30 cellular contexts compared by ENCODE assay signal in genomic region chrX:103846395-103846794, GRCh38.
"Had no signal": no experiment of that assay in that cellular context is flagged by ENCODE, and none has a peak within 500 bp of the region (broad histone marks: within the 10 kb centered on the region; RNA-seq: fewer than 3 reads in every experiment).

No MANE protein-coding gene starts in this region.

- FAIRE-seq: frontal cortex, islet of Langerhans had no signal

- H3K27me3 ChIP-seq: body of pancreas, esophagus muscularis mucosa, suprapubic skin, tibial artery, upper lobe of right lung had no signal

- H3K4me1 ChIP-seq: adrenal gland, body of pancreas, parathyroid adenoma, suprapubic skin, upper lobe of right lung had no signal

- H3K36me3 Mint-ChIP-seq: activated naive CD8-positive, alpha-beta T cell treated with anti-CD3 and anti-CD28 coated beads for 36 hours; mesothelial cell of epicardium; naive B cell; stimulated activated naive B cell treated with anti-CD40 and anti-IgM and Interleukin-4, amounts not matched to agents 10 μg/mL and 1 μg/mL and 100 μg/mL, for 72 hours had no signal

- H3K9me3 ChIP-seq: adrenal gland, body of pancreas, esophagus muscularis mucosa, suprapubic skin, tibial artery, upper lobe of right lung had no signal

- H3K27me3 Mint-ChIP-seq: naive B cell had no signal

- H3K36me3 ChIP-seq: adrenal gland, esophagus muscularis mucosa, suprapubic skin, tibial artery, upper lobe of right lung, WERI-Rb-1 had no signal

- H2AFZ ChIP-seq: parathyroid adenoma had no signal

- H3K79me2 ChIP-seq: parathyroid adenoma had no signal

- H3K4me3 Mint-ChIP-seq: activated naive CD4-positive, alpha-beta T cell treated with anti-CD3 and anti-CD28 coated beads for 36 hours; activated naive CD8-positive, alpha-beta T cell treated with anti-CD3 and anti-CD28 coated beads for 36 hours; activated T-helper 1 cell treated with anti-CD3 and anti-CD28 coated beads, Interleukin-12 subunit alpha, Interleukin-12 subunit beta, Interleukin-2, Interleukin-4 antibody, amounts not matched to agents 30 ng/mL and 10 ng/mL and 1 ng/mL, durations not matched to agents 14 hours and 24 hours and 36 hours; mesothelial cell of epicardium; naive B cell; stimulated activated naive B cell treated with anti-CD40 and anti-IgM and Interleukin-4, amounts not matched to agents 10 μg/mL and 1 μg/mL and 100 μg/mL, for 72 hours; T-helper 1 cell treated with Interleukin-12 subunit alpha and Interleukin-12 subunit beta and Interleukin-4 antibody, amounts not matched to agents 30 μg/mL and 1 μg/mL, for 36 hours had no signal

- H3K9me3 Mint-ChIP-seq: activated naive CD4-positive, alpha-beta T cell treated with anti-CD3 and anti-CD28 coated beads for 36 hours; activated naive CD8-positive, alpha-beta T cell treated with anti-CD3 and anti-CD28 coated beads for 36 hours; activated T-helper 1 cell treated with anti-CD3 and anti-CD28 coated beads, Interleukin-12 subunit alpha, Interleukin-12 subunit beta, Interleukin-2, Interleukin-4 antibody, amounts not matched to agents 30 ng/mL and 10 ng/mL and 1 ng/mL, durations not matched to agents 14 hours and 24 hours and 36 hours; naive B cell; stimulated activated naive B cell treated with anti-CD40 and anti-IgM and Interleukin-4, amounts not matched to agents 10 μg/mL and 1 μg/mL and 100 μg/mL, for 72 hours; T-helper 1 cell treated with Interleukin-12 subunit alpha and Interleukin-12 subunit beta and Interleukin-4 antibody, amounts not matched to agents 30 μg/mL and 1 μg/mL, for 36 hours had no signal

- DNase-seq: activated CD4-positive, alpha-beta T cell treated with anti-CD3 and anti-CD28 coated beads for 48 hours; activated CD4-positive, alpha-beta T cell treated with anti-CD3 and anti-CD28 coated beads, Interleukin-2, amount 50 U/mL, for 48 hours; activated CD8-positive, alpha-beta memory T cell treated with anti-CD3 and anti-CD28 coated beads, Interleukin-2, amount 50 U/mL, for 4 hours; activated effector memory CD4-positive, alpha-beta T cell treated with anti-CD3 and anti-CD28 coated beads, Interleukin-2, amount 50 U/mL, for 16 hours; activated naive CD4-positive, alpha-beta T cell treated with anti-CD3 and anti-CD28 coated beads for 36 hours; activated naive CD8-positive, alpha-beta T cell treated with anti-CD3 and anti-CD28 coated beads for 36 hours; activated T-cell treated with anti-CD3 and anti-CD28 coated beads, Interleukin-2, amount 50 U/mL, for 1 hour; adrenal gland; aorta; body of pancreas; left cardiac atrium; left ventricle myocardium superior; naive B cell; right cardiac atrium; stimulated activated CD4-positive, alpha-beta T cell treated with anti-CD3 and anti-CD28 coated beads, Interleukin-15, amount 100 ng/mL, for 24 hours; stimulated activated CD4-positive, alpha-beta T cell treated with anti-CD3 and anti-CD28 coated beads, Interleukin-2, amount 100 ng/mL, for 24 hours; stimulated activated naive B cell treated with anti-CD40 and anti-IgM and Interleukin-4, amounts not matched to agents 10 μg/mL and 1 μg/mL and 100 μg/mL, for 72 hours; T1000; tibial artery; upper lobe of right lung; WERI-Rb-1 had no signal

- H3K4me3 ChIP-seq: adrenal gland, body of pancreas, esophagus muscularis mucosa, suprapubic skin, tibial artery, upper lobe of right lung had no signal

- H3K27ac Mint-ChIP-seq: activated naive CD4-positive, alpha-beta T cell treated with anti-CD3 and anti-CD28 coated beads for 36 hours; activated naive CD8-positive, alpha-beta T cell treated with anti-CD3 and anti-CD28 coated beads for 36 hours; activated T-helper 1 cell treated with anti-CD3 and anti-CD28 coated beads, Interleukin-12 subunit alpha, Interleukin-12 subunit beta, Interleukin-2, Interleukin-4 antibody, amounts not matched to agents 30 ng/mL and 10 ng/mL and 1 ng/mL, durations not matched to agents 14 hours and 24 hours and 36 hours; mesothelial cell of epicardium; naive B cell; stimulated activated naive B cell treated with anti-CD40 and anti-IgM and Interleukin-4, amounts not matched to agents 10 μg/mL and 1 μg/mL and 100 μg/mL, for 72 hours; T-helper 1 cell treated with Interleukin-12 subunit alpha and Interleukin-12 subunit beta and Interleukin-4 antibody, amounts not matched to agents 30 μg/mL and 1 μg/mL, for 36 hours had no signal

- ATAC-seq: activated CD4-positive, CD25-positive, alpha-beta regulatory T cell treated with anti-CD3 and anti-CD28 coated beads, Interleukin-2, amount 50 U/mL, for 24 hours; body of pancreas; left cardiac atrium; left ventricle myocardium superior; right cardiac atrium; stimulated activated naive B cell treated with anti-CD40 and anti-IgM and Interleukin-4, amounts not matched to agents 10 μg/mL and 1 μg/mL and 100 μg/mL, for 72 hours; upper lobe of right lung had no signal

- H3K9ac ChIP-seq: parathyroid adenoma had no signal

- H3K27ac ChIP-seq: adrenal gland, body of pancreas, esophagus muscularis mucosa, parathyroid adenoma, suprapubic skin, tibial artery, upper lobe of right lung, WERI-Rb-1 had no signal
